In the genomic region with DNA sequence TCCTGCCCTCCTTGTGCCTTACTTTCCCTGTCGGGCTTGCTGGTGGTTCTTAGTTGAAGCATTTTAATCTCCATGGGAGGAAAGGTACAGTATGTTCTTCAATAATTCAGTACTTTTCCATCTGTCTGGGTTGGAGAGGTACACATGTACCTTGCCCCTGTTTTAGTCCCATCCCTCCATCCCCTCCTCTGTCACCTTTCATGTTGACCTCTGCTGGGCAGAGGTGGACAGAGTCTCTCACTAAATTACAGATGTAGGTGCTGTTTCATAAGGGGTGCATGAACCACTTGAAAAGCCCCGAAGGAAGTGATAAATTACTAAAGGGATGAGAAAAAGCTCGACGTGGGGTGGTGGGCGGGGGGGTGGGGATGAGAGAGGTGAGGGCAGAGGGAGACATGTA, we compare ENCODE assay signal across 8 cellular contexts. TPM values are rescaled to one million over a fixed set of nuclear protein-coding genes. Genes with fewer than 3 reads are reported as not detected.
DNase-seq lines count a peak whose midpoint lies in the region; ATAC-seq and TF ChIP-seq lines count a peak whose summit lies in the region.

No MANE protein-coding gene starts in this region.

- no peaks in the 10 kb centered on the region for H3K27me3 ChIP-seq in GM06990 (replicated peaks; ENCODE audit: control insufficient read depth, insufficient read depth, low read length)
- no peaks in the 10 kb centered on the region for H3K27me3 ChIP-seq in esophagus squamous epithelium
- H3K27me3 ChIP-seq in skeletal muscle tissue (ENCODE audit: control insufficient read depth in 3 of 3, insufficient read depth in 3 of 3, low read length in 3 of 3): no peaks in the 10 kb centered on the region

- peak overlapping the region; percentile 100 for H3K4me3 Mint-ChIP-seq in T-helper 17 cell

- H3K27ac Mint-ChIP-seq in T-helper 17 cell: peak overlapping the region; percentile 98

- peaks cover 82% of the 10 kb centered on the region for H3K4me1 Mint-ChIP-seq in T-helper 17 cell

- H3K27me3 Mint-ChIP-seq in T-helper 17 cell: no peaks in the 10 kb centered on the region

- ATAC-seq in T-helper 17 cell (no peak), GM21576 (IDR thresholded peaks at IDR 0.05; ENCODE audit: unreplicated experiment) (no peak), HG03442 (IDR thresholded peaks at IDR 0.05; ENCODE audit: unreplicated experiment) (no peak)

- H3K4me3 ChIP-seq in GM06990 (replicated peaks; ENCODE audit: low read depth, low read length): peak overlapping the region; percentile 34; the same call in 1 of the 2 replicates
- peak overlapping the region in 3 of 4 donors; percentile 3 to 19 (median 13) for H3K4me3 ChIP-seq in esophagus squamous epithelium
- H3K4me3 ChIP-seq in skeletal muscle tissue (ENCODE audit: low read length in 3 of 3): no peak overlapping the region

- peaks cover 3% of the 10 kb centered on the region for H3K36me3 ChIP-seq in GM06990 (ENCODE audit: control insufficient read depth, insufficient read depth, low read length)
- peaks cover 0 to 8% (median 0%) of the 10 kb centered on the region in 3 donors for H3K36me3 ChIP-seq in esophagus squamous epithelium
- no peaks in the 10 kb centered on the region for H3K36me3 ChIP-seq in skeletal muscle tissue (ENCODE audit: control insufficient read depth in 3 of 3, insufficient read depth in 3 of 3, low read length in 3 of 3)

- no peak overlapping the region for H3K9ac ChIP-seq in skeletal muscle tissue (ENCODE audit: low read depth in 1 of 3, low read length in 3 of 3)

- 20 to 21% methylated on average over 5 of the region's 5 CpGs for WGBS in esophagus squamous epithelium, 2 donors

- H3K9me3 ChIP-seq in T-helper 17 cell (ENCODE audit: control insufficient read depth, low read length, poor library complexity, severe bottlenecking) (no peaks in the 10 kb centered on the region), esophagus squamous epithelium (no peaks in the 10 kb centered on the region), skeletal muscle tissue (ENCODE audit: control insufficient read depth in 3 of 3, low read length in 3 of 3) (no peaks in the 10 kb centered on the region)

- H3K36me3 Mint-ChIP-seq in T-helper 17 cell (ENCODE audit: low read depth): no peaks in the 10 kb centered on the region

- H3K4me1 ChIP-seq in esophagus squamous epithelium: peaks cover 55 to 100% (median 58%) of the 10 kb centered on the region in 3 donors
- H3K4me1 ChIP-seq in skeletal muscle tissue (ENCODE audit: control insufficient read depth in 3 of 3, insufficient read depth in 3 of 3, low read length in 3 of 3): peaks cover 38 to 45% (median 39%) of the 10 kb centered on the region in 3 donors

- DNase-seq in GM06990 (ENCODE audit: extremely low read depth, insufficient read length) (no peak), T-helper 17 cell (no peak), esophagus squamous epithelium (lab: John Stamatoyannopoulos, UW) (no peak), activated gamma-delta T cell (lab: John Stamatoyannopoulos, UW) (no peak), SK-N-DZ (ENCODE audit: low spot score) (no peak)

- intact Hi-C loops in esophagus squamous epithelium (cut with DNase I): no loop called here

- peak overlapping the region; percentile 84 to 98 (median 96) for H3K27ac ChIP-seq in esophagus squamous epithelium
- H3K27ac ChIP-seq in skeletal muscle tissue (ENCODE audit: low read depth, low read length): peak overlapping the region; percentile 19

- TF ChIP-seq CTCF in GM06990 (IDR thresholded peaks at IDR 0.05; ENCODE audit: insufficient read depth, low read length, poor library complexity, severe bottlenecking): no peak
- TF ChIP-seq CTCF in esophagus squamous epithelium (IDR thresholded peaks at IDR 0.05): no peak

- no peak for TF ChIP-seq POLR2A in esophagus squamous epithelium (IDR thresholded peaks at IDR 0.05)

RNA-seq across cellular contexts. Expression of gene AGFG2, which starts 5.4 kb away (rescaled TPM):
- 10 to 100 TPM; 33.1 to 45.9 TPM for total RNA-seq in T-helper 17 cell
- 10 to 100 TPM; 14.5 to 49.2 (median 26.6) TPM for total RNA-seq in esophagus squamous epithelium
- 3.1 TPM for total RNA-seq in skeletal muscle tissue
- polyA plus RNA-seq in SK-N-DZ (2014; cell fraction: cytosol; rRNA removed): 8.0 and 8.1 TPM in 2 replicates
- polyA plus RNA-seq in SK-N-DZ (2014; cell fraction: nucleus; rRNA removed): 10.2 and 15.8 TPM in 2 replicates

RNA-seq across cellular contexts. Expression of gene SAP25, which starts 29.3 kb away (rescaled TPM):
- total RNA-seq in T-helper 17 cell (10 to 100 TPM; 33.1 to 43.1 TPM), esophagus squamous epithelium (1 to 10 TPM in 1 of 4 donors, under 1 TPM in 1, not detected in 2; 0.38 to 1.8 TPM), skeletal muscle tissue (not detected)
- not detected in 2 replicates for polyA plus RNA-seq in SK-N-DZ (2014; cell fraction: cytosol; rRNA removed)
- 2.6 and 6.2 TPM in 2 replicates for polyA plus RNA-seq in SK-N-DZ (2014; cell fraction: nucleus; rRNA removed)

RNA-seq across cellular contexts. Expression of gene LRCH4, which starts 41.5 kb away (rescaled TPM):
- total RNA-seq in T-helper 17 cell (100 to 1,000 TPM; 284 to 305 TPM), esophagus squamous epithelium (10 to 100 TPM; 50.1 to 84.0 (median 70.4) TPM), skeletal muscle tissue (6.3 TPM)
- 8.1 and 16.8 TPM in 2 replicates for polyA plus RNA-seq in SK-N-DZ (2014; cell fraction: cytosol; rRNA removed)
- polyA plus RNA-seq in SK-N-DZ (2014; cell fraction: nucleus; rRNA removed): 91.4 and 122 TPM in 2 replicates

RNA-seq across cellular contexts. Expression of gene FBXO24, which starts 41.7 kb away (rescaled TPM):
- under 1 TPM; 0.31 to 0.70 TPM for total RNA-seq in T-helper 17 cell
- 1 to 10 TPM in 1 of 4 donors, under 1 TPM in 2, not detected in 1; 0.19 to 1.6 (median 0.29) TPM for total RNA-seq in esophagus squamous epithelium
- 1.0 TPM for total RNA-seq in skeletal muscle tissue
- polyA plus RNA-seq in SK-N-DZ (2014; cell fraction: cytosol; rRNA removed): 0.50 and 1.3 TPM in 2 replicates
- 0.87 and 0.98 TPM in 2 replicates for polyA plus RNA-seq in SK-N-DZ (2014; cell fraction: nucleus; rRNA removed)

RNA-seq across cellular contexts. Expression of gene PCOLCE, which starts 57.8 kb away (rescaled TPM):
- total RNA-seq in T-helper 17 cell: 10 to 100 TPM; 12.6 to 14.7 TPM
- total RNA-seq in esophagus squamous epithelium: 10 to 100 TPM in 2 of 4 donors, 1 to 10 TPM in 2; 4.6 to 23.8 (median 9.9) TPM
- total RNA-seq in skeletal muscle tissue: 91.9 TPM
- 148 and 210 TPM in 2 replicates for polyA plus RNA-seq in SK-N-DZ (2014; cell fraction: cytosol; rRNA removed)
- polyA plus RNA-seq in SK-N-DZ (2014; cell fraction: nucleus; rRNA removed): 689 and 724 TPM in 2 replicates

Comparison
In these comparisons a context has a peak if more than half of its experiments do, and no peak if none do; other contexts are left out.
1. H3K4me3 ChIP-seq: peak in GM06990 (single experiment) and esophagus squamous epithelium (3 of 4); none in skeletal muscle tissue (0 of 3).
2. RNA of gene SAP25, which starts 29.3 kb away (total RNA-seq): 33.1 to 43.1 TPM in T-helper 17 cell; 0.38 to 1.8 TPM in esophagus squamous epithelium and not detected in skeletal muscle tissue (single experiment); every median in the first group is over 10 times any median in the second.